Comparison of ENCODE assay signal across 26 cellular contexts in the genomic region with DNA sequence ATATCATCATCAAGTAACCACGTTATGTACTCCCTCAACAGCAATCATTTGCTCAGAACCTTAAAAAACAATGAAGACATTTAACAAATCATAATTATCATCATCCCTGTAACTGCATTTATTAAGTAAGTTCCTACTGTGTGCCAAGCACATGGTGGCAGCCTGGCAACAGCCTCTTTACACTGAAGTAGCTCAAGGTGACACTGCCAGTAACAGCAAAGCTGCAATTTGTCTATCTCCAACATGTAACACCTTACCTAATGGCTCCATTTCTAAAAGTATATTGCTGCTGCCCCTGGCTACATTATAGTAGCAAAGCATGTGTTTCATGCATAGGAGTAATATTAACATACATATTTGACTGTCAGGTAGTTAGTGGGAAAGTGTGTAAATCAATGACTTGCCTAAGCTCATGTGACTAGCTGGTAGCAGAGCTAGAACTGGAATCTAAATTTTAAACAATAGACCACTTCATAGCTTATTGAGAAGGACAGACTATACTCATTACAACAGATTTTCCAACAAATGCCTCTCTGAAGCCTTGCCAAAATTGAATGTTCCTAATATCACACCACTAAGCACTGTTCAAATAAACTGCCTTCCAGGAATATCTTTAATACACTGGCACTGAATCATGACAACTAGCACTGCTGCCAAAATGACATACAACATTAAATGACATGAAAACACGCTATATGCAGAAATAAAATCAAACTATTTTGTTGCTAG.
DNase-seq lines count a peak whose midpoint lies in the region; ATAC-seq and TF ChIP-seq lines count a peak whose summit lies in the region.
"Had no signal": no experiment of that assay in that cellular context is flagged by ENCODE, and none has a peak within 500 bp of the region (broad histone marks: within the 10 kb centered on the region; RNA-seq: fewer than 3 reads in every experiment).

No MANE protein-coding gene starts in this region.

- H3K27ac ChIP-seq in right lobe of liver = peak overlapping the region in 1 of 3 donors; percentile 41
- H3K27ac ChIP-seq: BLaER1, breast epithelium, HL-60, sigmoid colon, SJSA1, upper lobe of left lung had no signal

- H3K4me3 ChIP-seq in LNCaP clone FGC (ENCODE audit: low read depth, low read length) = no peak overlapping the region
- no peak overlapping the region for H3K4me3 ChIP-seq in right lobe of liver
- H3K4me3 ChIP-seq in foreskin fibroblast (ENCODE audit: low read depth in 1 of 2, low read length in 2 of 2) = no peak overlapping the region
- H3K4me3 ChIP-seq: BLaER1, breast epithelium, sigmoid colon, SJSA1, upper lobe of left lung had no signal

- ATAC-seq in esophagus mucosa (peak; percentile 39), right lobe of liver (peak; percentile 70 to 92 (median 79)), HG02588 (IDR thresholded peaks at IDR 0.05; ENCODE audit: unreplicated experiment) (no peak)
- ATAC-seq: activated naive CD4-positive, alpha-beta T cell treated with anti-CD3 and anti-CD28 coated beads, Interleukin-2, amount 50 U/mL, for 72 hours; stimulated activated effector memory CD8-positive, alpha-beta T cell treated with anti-CD3 and anti-CD28 coated beads, Interleukin-12 subunit alpha, Interleukin-12 subunit beta, amount 100 ng/mL, for 72 hours had no signal

- DNase-seq in COR-L47 (lab: John Stamatoyannopoulos, UW) = peak; percentile 31
- peak; percentile 52 for DNase-seq in LNCaP clone FGC (ENCODE audit: low read depth)
- no peak for DNase-seq in right lobe of liver
- no peak for DNase-seq in NCI-H526 (lab: John Stamatoyannopoulos, UW)
- DNase-seq in foreskin fibroblast = no peak
- DNase-seq in cerebellum (ENCODE audit: low spot score) = no peak
- DNase-seq: activated CD4-positive, alpha-beta T cell treated with anti-CD3 and anti-CD28 coated beads, Interleukin-2, amount 10 ng/mL, durations not matched to agents 24 days and 14 days; activated CD8-positive, alpha-beta memory T cell treated with anti-CD3 and anti-CD28 coated beads for 24 hours; activated effector memory CD4-positive, alpha-beta T cell treated with Interleukin-2 at 50 U/mL for 16 hours; activated T-cell treated with anti-CD3 and anti-CD28 coated beads for 4 hours; amygdala; H7; KG1; MM.1S; posterior cingulate gyrus; sigmoid colon; T1000; upper lobe of left lung had no signal

- H3K9me3 ChIP-seq in right lobe of liver = no peaks in the 10 kb centered on the region

- WGBS in right lobe of liver (ENCODE audit: insufficient coverage, low coverage, low lambda C conversion rate, missing lambda C conversion rate) = 59% methylated on average over 2 of the region's 2 CpGs

- no peaks in the 10 kb centered on the region for H3K27me3 ChIP-seq in right lobe of liver
- H3K27me3 ChIP-seq: BLaER1, breast epithelium, sigmoid colon, SJSA1, upper lobe of left lung had no signal

- intact Hi-C loops in right lobe of liver (cut with DNase I) = no loop called here

- no peak for TF ChIP-seq CTCF in LNCaP clone FGC (IDR thresholded peaks at IDR 0.05; ENCODE audit: control insufficient read depth, extremely low read depth, insufficient read depth)
- TF ChIP-seq CTCF in right lobe of liver (IDR thresholded peaks at IDR 0.05) = no peak
- TF ChIP-seq CTCF in foreskin fibroblast (IDR thresholded peaks at IDR 0.05; ENCODE audit: low read depth, low read length) = no peak

- no peak for TF ChIP-seq POLR2A in right lobe of liver (IDR thresholded peaks at IDR 0.05)

- no peaks in the 10 kb centered on the region for H3K36me3 ChIP-seq in right lobe of liver
- H3K36me3 ChIP-seq: breast epithelium, sigmoid colon, SJSA1, upper lobe of left lung had no signal

- peaks cover 0 to 10% (median 3%) of the 10 kb centered on the region in 4 donors for H3K4me1 ChIP-seq in right lobe of liver
- H3K4me1 ChIP-seq: BLaER1, sigmoid colon, SJSA1 had no signal

Comparison
In these comparisons a context has a peak if more than half of its experiments do, and no peak if none do; other contexts are left out.
1. DNase-seq: peak in COR-L47 (single experiment) and LNCaP clone FGC (single experiment); none in right lobe of liver (0 of 3), NCI-H526 (0 of 2), foreskin fibroblast (0 of 2) and cerebellum (single experiment).